24 cellular contexts compared by ENCODE assay signal in genomic region chr1:84884671-84885389, GRCh38. TPM values are rescaled to one million over a fixed set of nuclear protein-coding genes. Genes with fewer than 3 reads are reported as not detected.
A peak's percentile ranks its signal among the peaks of the same experiment; 100 is the strongest.
DNase-seq lines count a peak whose midpoint lies in the region; ATAC-seq and TF ChIP-seq lines count a peak whose summit lies in the region.
"Had no signal": no experiment of that assay in that cellular context is flagged by ENCODE, and none has a peak within 500 bp of the region (broad histone marks: within the 10 kb centered on the region; RNA-seq: fewer than 3 reads in every experiment).

No MANE protein-coding gene starts in this region.

- no peaks in the 10 kb centered on the region for H3K79me2 ChIP-seq in smooth muscle cell (ENCODE audit: low read depth)

- no peak overlapping the region for H3K4me3 Mint-ChIP-seq in endodermal cell
- H3K4me3 Mint-ChIP-seq: IgD-negative memory B cell; neural progenitor cell; T-helper 1 cell treated with Interleukin-12 subunit alpha and Interleukin-12 subunit beta and Interleukin-4 antibody, amounts not matched to agents 30 μg/mL and 1 μg/mL, for 36 hours had no signal

- peaks cover 2% of the 10 kb centered on the region for H3K36me3 Mint-ChIP-seq in endodermal cell (ENCODE audit: low read depth)
- H3K36me3 Mint-ChIP-seq: neural progenitor cell had no signal

- H3K27ac Mint-ChIP-seq in endodermal cell, result no peak overlapping the region
- H3K27ac Mint-ChIP-seq: IgD-negative memory B cell; neural progenitor cell; T-helper 1 cell treated with Interleukin-12 subunit alpha and Interleukin-12 subunit beta and Interleukin-4 antibody, amounts not matched to agents 30 μg/mL and 1 μg/mL, for 36 hours had no signal

- no peaks in the 10 kb centered on the region for H4K20me1 ChIP-seq in smooth muscle cell (ENCODE audit: low read depth)

- H3K4me1 ChIP-seq in endodermal cell (ENCODE audit: control insufficient read depth, insufficient read depth, low read length) (no peaks in the 10 kb centered on the region), left ventricle myocardium inferior (peaks cover 14% of the 10 kb centered on the region), smooth muscle cell (ENCODE audit: low read depth) (peaks cover 7% of the 10 kb centered on the region)
- H3K4me1 ChIP-seq: A549, neural progenitor cell, tibial artery had no signal

- ATAC-seq in GM18519 (IDR thresholded peaks at IDR 0.05; ENCODE audit: low FRiP score, unreplicated experiment), result no peak
- ATAC-seq: A549, HCT116, sciatic nerve had no signal

- H3F3A ChIP-seq in smooth muscle cell (ENCODE audit: low read depth), result no peaks in the 10 kb centered on the region

- WGBS in endodermal cell (ENCODE audit: insufficient coverage in 1 of 2, insufficient read length in 1 of 2), 2 experiments, result 60 to 64% methylated on average over 5 to 7 of the region's 7 CpGs
- WGBS in smooth muscle cell (ENCODE audit: low lambda C conversion rate), result 57% methylated on average over 7 of the region's 7 CpGs

- no peaks in the 10 kb centered on the region for H3K9me3 ChIP-seq in endodermal cell (ENCODE audit: control insufficient read depth, low read length)
- H3K9me3 ChIP-seq in left ventricle myocardium inferior (replicated peaks), result no peaks in the 10 kb centered on the region
- no peaks in the 10 kb centered on the region for H3K9me3 ChIP-seq in smooth muscle cell (replicated peaks; ENCODE audit: low read depth)
- H3K9me3 ChIP-seq: A549, tibial artery had no signal

- H3K27ac ChIP-seq in 22Rv1 (no peak overlapping the region), endodermal cell (ENCODE audit: low read depth, low read length) (no peak overlapping the region), left ventricle myocardium inferior (replicated peaks) (peak overlapping the region; percentile 55), smooth muscle cell (ENCODE audit: low read depth) (no peak overlapping the region)
- H3K27ac ChIP-seq: A549, dorsolateral prefrontal cortex, neural progenitor cell, tibial artery had no signal

- DNase-seq in HS-5 (ENCODE audit: low read depth), result peak; percentile 80
- DNase-seq in endodermal cell, result no peak
- no peak for DNase-seq in left ventricle myocardium inferior
- no peak for DNase-seq in NCI-H510A treated with DMSO at 0.1 percent for 48 hours (lab: John Stamatoyannopoulos, UW)
- no peak for DNase-seq in smooth muscle cell (lab: John Stamatoyannopoulos, UW; ENCODE audit: unreplicated experiment)
- DNase-seq in KG1 (lab: John Stamatoyannopoulos, UW), result no peak
- DNase-seq: activated CD4-positive, CD25-positive, alpha-beta regulatory T cell treated with anti-CD3 and anti-CD28 coated beads, Interleukin-2, amount 50 U/mL, for 72 hours; activated CD8-positive, alpha-beta memory T cell treated with anti-CD3 and anti-CD28 coated beads, Interleukin-2, amount 50 U/mL, for 4 hours; activated naive CD4-positive, alpha-beta T cell; dorsolateral prefrontal cortex; mesendoderm; NCI-H1092; NCI-H2171 treated with DMSO at 0.1 percent for 48 hours; SHP77; tibial artery had no signal

- TF ChIP-seq CTCF in 22Rv1 (IDR thresholded peaks at IDR 0.05), result 0 out of 2 replicates have a peak, but pooled peaks have one; percentile 13
- peak; percentile 39 for TF ChIP-seq CTCF in endodermal cell (conservative IDR thresholded peaks at IDR 0.05)
- TF ChIP-seq CTCF in left ventricle myocardium inferior (IDR thresholded peaks at IDR 0.05; ENCODE audit: borderline replicate concordance), result no peak
- no peak for TF ChIP-seq CTCF in smooth muscle cell (IDR thresholded peaks at IDR 0.05; ENCODE audit: borderline replicate concordance, insufficient read depth, poor library complexity, severe bottlenecking)

- no peaks in the 10 kb centered on the region for H3K27me3 Mint-ChIP-seq in endodermal cell (ENCODE audit: insufficient read depth)

- H3K36me3 ChIP-seq in endodermal cell (ENCODE audit: control insufficient read depth, insufficient read depth, low read length), result no peaks in the 10 kb centered on the region
- H3K36me3 ChIP-seq in left ventricle myocardium inferior, result no peaks in the 10 kb centered on the region
- H3K36me3 ChIP-seq in smooth muscle cell (ENCODE audit: low read depth), result no peaks in the 10 kb centered on the region
- H3K36me3 ChIP-seq: neural progenitor cell, tibial artery had no signal

- H3K27me3 ChIP-seq in endodermal cell (ENCODE audit: control insufficient read depth, insufficient read depth, low read length, poor library complexity, severe bottlenecking), result no peaks in the 10 kb centered on the region
- H3K27me3 ChIP-seq in left ventricle myocardium inferior (ENCODE audit: low read depth), result no peaks in the 10 kb centered on the region
- no peaks in the 10 kb centered on the region for H3K27me3 ChIP-seq in smooth muscle cell (ENCODE audit: low read depth)
- H3K27me3 ChIP-seq: neural progenitor cell, tibial artery had no signal

- H3K9me3 Mint-ChIP-seq in endodermal cell, result peaks cover 7% of the 10 kb centered on the region

- H3K4me3 ChIP-seq in endodermal cell (ENCODE audit: low read length), result no peak overlapping the region
- H3K4me3 ChIP-seq in left ventricle myocardium inferior, result no peak overlapping the region
- no peak overlapping the region for H3K4me3 ChIP-seq in smooth muscle cell
- H3K4me3 ChIP-seq: A549, dorsolateral prefrontal cortex, neural progenitor cell, tibial artery had no signal

- no peak overlapping the region for H2AFZ ChIP-seq in smooth muscle cell (ENCODE audit: low read depth)
- H2AFZ ChIP-seq: neural progenitor cell had no signal

- H3K9ac ChIP-seq in endodermal cell (ENCODE audit: extremely low read depth, low read length, poor library complexity, severe bottlenecking) (no peak overlapping the region), smooth muscle cell (ENCODE audit: low read depth) (no peak overlapping the region)
- H3K9ac ChIP-seq: neural progenitor cell had no signal

- intact Hi-C loops in left ventricle myocardium inferior (cut with micrococcal nuclease), result no loop called here

- H3K4me1 Mint-ChIP-seq in endodermal cell, result no peaks in the 10 kb centered on the region
- H3K4me1 Mint-ChIP-seq: IgD-negative memory B cell, neural progenitor cell had no signal

- no peak overlapping the region for H3K4me2 ChIP-seq in smooth muscle cell
- H3K4me2 ChIP-seq: A549, neural progenitor cell had no signal

RNA-seq across cellular contexts. Expression of gene LPAR3, which starts 8.2 kb away (rescaled TPM):
- total RNA-seq in endodermal cell (1 to 10 TPM in 1 of 2 donors, under 1 TPM in 1; 0.89 to 3.7 TPM), left ventricle myocardium inferior (16.2 TPM), smooth muscle cell (0.94 and 2.1 TPM in 2 replicates)
- 2.0 TPM for polyA plus RNA-seq in endodermal cell (2013, experiment 1 of 2)
- 1.7 TPM for polyA plus RNA-seq in endodermal cell (2013, experiment 2 of 2)
- 0.60 and 0.78 TPM in 2 replicates for polyA plus RNA-seq in smooth muscle cell
- total RNA-seq: G401 had no signal
- polyA plus RNA-seq: IgD-negative memory B cell had no signal

Comparison
In these comparisons a context has a peak if more than half of its experiments do, and no peak if none do; other contexts are left out.
1. CTCF ChIP-seq: peak in 22Rv1 (single experiment) and endodermal cell (single experiment); none in left ventricle myocardium inferior (single experiment) and smooth muscle cell (single experiment).